In genomic region chr7:116862234-116863167, GRCh38 we compare ENCODE assay signal across 1 cellular context.
A peak's percentile ranks its signal among the peaks of the same experiment; 100 is the strongest.
TF ChIP-seq lines count a peak whose summit lies in the region.

TSS of gene CAPZA2 (plus strand) at chr7:116862587. CDS start at chr7:116862612, 25 bp downstream.

TF ChIP-seq in HepG2, 621 proteins besides CTCF, POLR2A, EP300 and RAD21 (continued from another document and continues in another):
- peak; percentile 61; the same call in 1 of the 2 replicates for TF ChIP-seq FOXP4 (CRISPR knock-in tag; IDR thresholded peaks at IDR 0.05)
- TF ChIP-seq WIZ (CRISPR knock-in tag; IDR thresholded peaks at IDR 0.05): 0 out of 2 replicates have a peak, but pooled peaks have one; percentile 57
- TF ChIP-seq ZBTB2 (CRISPR knock-in tag; IDR thresholded peaks at IDR 0.05; ENCODE audit: low read depth): peak; percentile 62; the same call in 1 of the 2 replicates
- no peak for TF ChIP-seq KDM6A (CRISPR knock-in tag; IDR thresholded peaks at IDR 0.05; ENCODE audit: low read depth)
- TF ChIP-seq NCOR1 (IDR thresholded peaks at IDR 0.05; ENCODE audit: borderline replicate concordance, low read length): no peak
- peak; percentile 53; the same call in 1 of the 2 replicates for TF ChIP-seq SMAD1 (CRISPR knock-in tag; IDR thresholded peaks at IDR 0.05; ENCODE audit: borderline replicate concordance, low read depth)
- peak; percentile 81 for TF ChIP-seq HOXA3 (CRISPR knock-in tag; IDR thresholded peaks at IDR 0.05)
- TF ChIP-seq NR2F6 (IDR thresholded peaks at IDR 0.05): no peak
- peak; percentile 28; the same call in 1 of the 2 replicates for TF ChIP-seq NR2F6 (CRISPR knock-in tag; IDR thresholded peaks at IDR 0.05)
- TF ChIP-seq ISX (CRISPR knock-in tag; conservative IDR thresholded peaks at IDR 0.05): no peak
- 0 out of 2 replicates have a peak, but pooled peaks have one; percentile 34 for TF ChIP-seq HDAC1 (CRISPR knock-in tag; IDR thresholded peaks at IDR 0.05)
- TF ChIP-seq IRX3 (CRISPR knock-in tag; IDR thresholded peaks at IDR 0.05; ENCODE audit: borderline replicate concordance, low read depth): no peak
- no peak for TF ChIP-seq STAT6 (CRISPR knock-in tag; IDR thresholded peaks at IDR 0.05; ENCODE audit: borderline replicate concordance)
- peak; percentile 83; the same call in 1 of the 2 replicates for TF ChIP-seq HNRNPL (IDR thresholded peaks at IDR 0.05; ENCODE audit: low read depth, low read length)
- peak; percentile 81 for TF ChIP-seq SALL2 (CRISPR knock-in tag; IDR thresholded peaks at IDR 0.05)
- no peak for TF ChIP-seq ZNF644 (CRISPR knock-in tag; IDR thresholded peaks at IDR 0.05; ENCODE audit: low read depth)
- TF ChIP-seq MBNL3 (CRISPR knock-in tag; conservative IDR thresholded peaks at IDR 0.05): no peak
- peak; percentile 37; the same call in 1 of the 2 replicates for TF ChIP-seq DRAP1 (CRISPR knock-in tag; IDR thresholded peaks at IDR 0.05)
- TF ChIP-seq ZMYM3 (CRISPR knock-in tag; IDR thresholded peaks at IDR 0.05): peak; percentile 15; the same call in 1 of the 2 replicates
- TF ChIP-seq KDM2A (CRISPR knock-in tag; IDR thresholded peaks at IDR 0.05; ENCODE audit: borderline replicate concordance, low read depth): peak; percentile 78
- no peak for TF ChIP-seq SOX6 (IDR thresholded peaks at IDR 0.05)
- TF ChIP-seq SOX6 (CRISPR knock-in tag; IDR thresholded peaks at IDR 0.05): 0 out of 2 replicates have a peak, but pooled peaks have one; percentile 8
- peak; percentile 13; the same call in 1 of the 2 replicates for TF ChIP-seq GATAD2A (CRISPR knock-in tag; IDR thresholded peaks at IDR 0.05)
- peak; percentile 61; the same call in 1 of the 2 replicates for TF ChIP-seq ZNF446 (CRISPR knock-in tag; IDR thresholded peaks at IDR 0.05)
- TF ChIP-seq NKX3-1 (CRISPR knock-in tag; IDR thresholded peaks at IDR 0.05): peak; percentile 62; the same call in 1 of the 2 replicates
- TF ChIP-seq ZNF691 (CRISPR knock-in tag; IDR thresholded peaks at IDR 0.05; ENCODE audit: borderline replicate concordance, low read depth): 0 out of 2 replicates have a peak, but pooled peaks have one; percentile 19
- TF ChIP-seq DMAP1 (CRISPR knock-in tag; IDR thresholded peaks at IDR 0.05): peak; percentile 58
- no peak for TF ChIP-seq ZNF143 (CRISPR knock-in tag; IDR thresholded peaks at IDR 0.05)
- TF ChIP-seq ZNF614 (CRISPR knock-in tag; IDR thresholded peaks at IDR 0.05; ENCODE audit: borderline replicate concordance): peak; percentile 44
- no peak for TF ChIP-seq ZNF33A (CRISPR knock-in tag; IDR thresholded peaks at IDR 0.05; ENCODE audit: borderline replicate concordance)
- peak; percentile 78 for TF ChIP-seq NFKB2 (CRISPR knock-in tag; IDR thresholded peaks at IDR 0.05; ENCODE audit: borderline replicate concordance)
- TF ChIP-seq FOSL2 (CRISPR knock-in tag; IDR thresholded peaks at IDR 0.05): no peak
- peak; percentile 42; the same call in 1 of the 2 replicates for TF ChIP-seq ZNF317 (CRISPR knock-in tag; IDR thresholded peaks at IDR 0.05)
- TF ChIP-seq MXI1 (IDR thresholded peaks at IDR 0.05; ENCODE audit: borderline replicate concordance, low read depth, low read length): peak; percentile 62; the same call in 1 of the 3 replicates
- no peak for TF ChIP-seq BCLAF1 (IDR thresholded peaks at IDR 0.05)
- TF ChIP-seq ZIK1 (CRISPR knock-in tag; IDR thresholded peaks at IDR 0.05; ENCODE audit: borderline replicate concordance, low read depth): peak; percentile 51; the same call in 1 of the 2 replicates
- TF ChIP-seq SIN3A (IDR thresholded peaks at IDR 0.05; ENCODE audit: borderline replicate concordance, low read depth, low read length): peak; percentile 37; the same call in 1 of the 2 replicates
- peak; percentile 83; the same call in 1 of the 2 replicates for TF ChIP-seq ETV6 (CRISPR knock-in tag; conservative IDR thresholded peaks at IDR 0.05)
- TF ChIP-seq YY1 (IDR thresholded peaks at IDR 0.05; ENCODE audit: insufficient read depth, insufficient replicate concordance, low read depth, low read length): peak; percentile 94
- TF ChIP-seq HIC2 (CRISPR knock-in tag; IDR thresholded peaks at IDR 0.05; ENCODE audit: low read depth): peak; percentile 67
- TF ChIP-seq SAP130 (CRISPR knock-in tag; IDR thresholded peaks at IDR 0.05; ENCODE audit: low read depth): peak; percentile 78
- TF ChIP-seq E2F1 (CRISPR knock-in tag; IDR thresholded peaks at IDR 0.05): no peak
- peak; percentile 58 for TF ChIP-seq ETV5 (CRISPR knock-in tag; IDR thresholded peaks at IDR 0.05; ENCODE audit: borderline replicate concordance)
- peak; percentile 78 for TF ChIP-seq CCDC6 (CRISPR knock-in tag; IDR thresholded peaks at IDR 0.05)
- no peak; the same call in 1 of the 2 replicates for TF ChIP-seq ARNTL (CRISPR knock-in tag; IDR thresholded peaks at IDR 0.05)
- TF ChIP-seq MEIS2 (CRISPR knock-in tag; IDR thresholded peaks at IDR 0.05): peak; percentile 52; the same call in 1 of the 2 replicates
- 0 out of 2 replicates have a peak, but pooled peaks have one; percentile 42 for TF ChIP-seq AHR (CRISPR knock-in tag; IDR thresholded peaks at IDR 0.05)
- TF ChIP-seq TP53 (CRISPR knock-in tag; conservative IDR thresholded peaks at IDR 0.05): no peak
- peak; percentile 74; the same call in 1 of the 2 replicates for TF ChIP-seq BRF2 (CRISPR knock-in tag; IDR thresholded peaks at IDR 0.05)
- TF ChIP-seq ZNF101 (CRISPR knock-in tag; IDR thresholded peaks at IDR 0.05; ENCODE audit: borderline replicate concordance, low read depth): no peak
- no peak for TF ChIP-seq ZKSCAN8 (CRISPR knock-in tag; IDR thresholded peaks at IDR 0.05; ENCODE audit: borderline replicate concordance)
- TF ChIP-seq ZNF333 (CRISPR knock-in tag; IDR thresholded peaks at IDR 0.05; ENCODE audit: borderline replicate concordance): 0 out of 2 replicates have a peak, but pooled peaks have one; percentile 21
- peak; percentile 48; the same call in 1 of the 2 replicates for TF ChIP-seq ZNF33B (CRISPR knock-in tag; IDR thresholded peaks at IDR 0.05)
- no peak for TF ChIP-seq SOX13 (IDR thresholded peaks at IDR 0.05)
- TF ChIP-seq SOX13 (CRISPR knock-in tag; conservative IDR thresholded peaks at IDR 0.05 in 1 of 2, IDR thresholded peaks at IDR 0.05 in 1 of 2): peak in 1 of 2 experiments; percentile 42; a peak in 1 of 4 replicates
- peak; percentile 58; the same call in 1 of the 2 replicates for TF ChIP-seq DNMT3B (CRISPR knock-in tag; conservative IDR thresholded peaks at IDR 0.05)
- no peak for TF ChIP-seq JDP2 (CRISPR knock-in tag; IDR thresholded peaks at IDR 0.05; ENCODE audit: borderline replicate concordance)
